17 cellular contexts compared by ENCODE assay signal in the genomic region with DNA sequence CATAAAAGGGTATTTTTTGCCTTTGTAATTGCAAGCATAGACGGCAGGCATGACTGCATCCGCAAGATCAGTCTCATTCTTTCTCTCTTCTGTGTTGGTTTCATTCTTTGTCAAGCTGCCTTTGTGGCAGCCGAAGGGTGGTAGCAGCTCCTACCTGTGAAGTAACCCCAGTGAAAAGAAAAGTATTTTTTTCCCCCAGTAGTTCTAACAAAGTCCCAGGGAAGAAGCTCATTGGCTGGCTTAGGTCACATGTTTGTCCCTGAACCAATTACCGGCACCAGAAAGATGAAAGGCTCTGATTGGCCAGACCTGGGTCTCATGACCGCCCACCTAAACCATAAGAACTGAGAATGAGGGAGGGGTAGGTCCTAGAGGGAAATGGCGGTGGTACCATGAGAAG.
DNase-seq lines count a peak whose midpoint lies in the region; ATAC-seq, FAIRE-seq and TF ChIP-seq lines count a peak whose summit lies in the region.
"Had no signal": no experiment of that assay in that cellular context is flagged by ENCODE, and none has a peak within 500 bp of the region (broad histone marks: within the 10 kb centered on the region; RNA-seq: fewer than 3 reads in every experiment).

No MANE protein-coding gene starts in this region.

- TF ChIP-seq CTCF in testis (IDR thresholded peaks at IDR 0.05): no peak

- peaks cover 11% of the 10 kb centered on the region for H3K9me3 Mint-ChIP-seq in activated naive CD4-positive, alpha-beta T cell treated with anti-CD3 and anti-CD28 coated beads for 36 hours
- peaks cover 4% of the 10 kb centered on the region for H3K9me3 Mint-ChIP-seq in activated naive CD4-positive, alpha-beta T cell treated with anti-CD3 and anti-CD28 coated beads, Interleukin-2, amount 10 ng/mL, durations not matched to agents 7 days and 5 days
- H3K9me3 Mint-ChIP-seq in activated naive CD4-positive, alpha-beta T cell treated with anti-CD3 and anti-CD28 coated beads, Interleukin-2, amount 50 U/mL, for 72 hours: peaks cover 7 to 13% of the 10 kb centered on the region in 2 donors
- H3K9me3 Mint-ChIP-seq: dendritic cell treated with granulocyte-macrophage colony-stimulating factor and Interleukin-4, amounts not matched to agents 40 ng/mL and 50 ng/mL, for 4 days; neural crest cell had no signal

- WGBS in testis, 2 donors: 84 to 86% methylated on average over 6 of the region's 6 CpGs

- H3K9me3 ChIP-seq in testis: no peaks in the 10 kb centered on the region

- H3K27me3 Mint-ChIP-seq in activated naive CD4-positive, alpha-beta T cell treated with anti-CD3 and anti-CD28 coated beads for 36 hours (ENCODE audit: low read depth): no peaks in the 10 kb centered on the region
- H3K27me3 Mint-ChIP-seq in activated naive CD4-positive, alpha-beta T cell treated with anti-CD3 and anti-CD28 coated beads, Interleukin-2, amount 10 ng/mL, durations not matched to agents 7 days and 5 days: no peaks in the 10 kb centered on the region
- H3K27me3 Mint-ChIP-seq: dendritic cell treated with granulocyte-macrophage colony-stimulating factor and Interleukin-4, amounts not matched to agents 40 ng/mL and 50 ng/mL, for 4 days had no signal

- H3K36me3 Mint-ChIP-seq in activated naive CD4-positive, alpha-beta T cell treated with anti-CD3 and anti-CD28 coated beads for 36 hours (ENCODE audit: low read depth): peaks cover 15% of the 10 kb centered on the region
- H3K36me3 Mint-ChIP-seq in activated naive CD4-positive, alpha-beta T cell treated with anti-CD3 and anti-CD28 coated beads, Interleukin-2, amount 10 ng/mL, durations not matched to agents 7 days and 5 days: peaks cover 16% of the 10 kb centered on the region
- peaks cover 14 to 26% of the 10 kb centered on the region in 2 donors for H3K36me3 Mint-ChIP-seq in activated naive CD4-positive, alpha-beta T cell treated with anti-CD3 and anti-CD28 coated beads, Interleukin-2, amount 50 U/mL, for 72 hours

- H3K4me1 Mint-ChIP-seq in activated naive CD4-positive, alpha-beta T cell treated with anti-CD3 and anti-CD28 coated beads for 36 hours (ENCODE audit: low read depth): peaks cover 16% of the 10 kb centered on the region
- H3K4me1 Mint-ChIP-seq in activated naive CD4-positive, alpha-beta T cell treated with anti-CD3 and anti-CD28 coated beads, Interleukin-2, amount 10 ng/mL, durations not matched to agents 7 days and 5 days: peaks cover 5% of the 10 kb centered on the region
- H3K4me1 Mint-ChIP-seq: neural crest cell had no signal

- no peak overlapping the region for H3K4me3 ChIP-seq in testis

- ATAC-seq in activated naive CD4-positive, alpha-beta T cell treated with anti-CD3 and anti-CD28 coated beads, Interleukin-2, amount 50 U/mL, for 72 hours: peak; percentile 89 to 99

- no peaks in the 10 kb centered on the region for H3K27me3 ChIP-seq in testis

- CTCF ChIA-PET in activated naive CD4-positive, alpha-beta T cell treated with anti-CD3 and anti-CD28 coated beads for 36 hours (lab: Charles Lee): interaction anchor here (0.9 to 1.1 kb wide), 3 partner anchors 20 to 79 kb away, joined by 3 to 5 read pairs (median 3); no protein-coding TSS in a partner anchor
- CTCF ChIA-PET in activated naive CD4-positive, alpha-beta T cell treated with anti-CD3 and anti-CD28 coated beads, Interleukin-2, amount 10 ng/mL, durations not matched to agents 7 days and 5 days (lab: Charles Lee): no interaction called here

- H3K4me3 Mint-ChIP-seq in activated naive CD4-positive, alpha-beta T cell treated with anti-CD3 and anti-CD28 coated beads for 36 hours: no peak overlapping the region
- H3K4me3 Mint-ChIP-seq in activated naive CD4-positive, alpha-beta T cell treated with anti-CD3 and anti-CD28 coated beads, Interleukin-2, amount 10 ng/mL, durations not matched to agents 7 days and 5 days: no peak overlapping the region
- H3K4me3 Mint-ChIP-seq: dendritic cell treated with granulocyte-macrophage colony-stimulating factor and Interleukin-4, amounts not matched to agents 40 ng/mL and 50 ng/mL, for 4 days; neural crest cell had no signal

- intact Hi-C loops in activated naive CD4-positive, alpha-beta T cell treated with anti-CD3 and anti-CD28 coated beads for 36 hours (cut with micrococcal nuclease): loop anchor here (2.0 kb wide), 1 partner anchor 58 kb away; no protein-coding TSS in a partner anchor
- intact Hi-C loops in testis (cut with DNase I; ENCODE audit: low total_unique reads): no loop called here

- H3K27ac Mint-ChIP-seq in activated naive CD4-positive, alpha-beta T cell treated with anti-CD3 and anti-CD28 coated beads for 36 hours: peak overlapping the region; percentile 73
- no peak overlapping the region for H3K27ac Mint-ChIP-seq in activated naive CD4-positive, alpha-beta T cell treated with anti-CD3 and anti-CD28 coated beads, Interleukin-2, amount 10 ng/mL, durations not matched to agents 7 days and 5 days
- H3K27ac Mint-ChIP-seq in activated naive CD4-positive, alpha-beta T cell treated with anti-CD3 and anti-CD28 coated beads, Interleukin-2, amount 50 U/mL, for 72 hours: peak overlapping the region; percentile 83 to 85
- H3K27ac Mint-ChIP-seq: dendritic cell treated with granulocyte-macrophage colony-stimulating factor and Interleukin-4, amounts not matched to agents 40 ng/mL and 50 ng/mL, for 4 days had no signal

- TF ChIP-seq POLR2A in testis (IDR thresholded peaks at IDR 0.05): no peak
- no peak for TF ChIP-seq POLR2A in GM12892 (IDR thresholded peaks at IDR 0.05; ENCODE audit: low read depth, low read length)

- no peaks in the 10 kb centered on the region for H3K36me3 ChIP-seq in testis (ENCODE audit: low read depth, missing control alignments)

- no peak for FAIRE-seq in GM12892 (lab: Jason Lieb, UNC)
- FAIRE-seq: keratinocyte had no signal

- no peaks in the 10 kb centered on the region for H3K4me1 ChIP-seq in testis
- H3K4me1 ChIP-seq: Caco-2 had no signal

- no peak overlapping the region for H3K27ac ChIP-seq in testis
- H3K27ac ChIP-seq: VCaP had no signal

- peak; percentile 77 for DNase-seq in activated naive CD4-positive, alpha-beta T cell treated with anti-CD3 and anti-CD28 coated beads for 36 hours
- no peak for DNase-seq in activated naive CD4-positive, alpha-beta T cell treated with anti-CD3 and anti-CD28 coated beads, Interleukin-2, amount 10 ng/mL, durations not matched to agents 7 days and 5 days
- DNase-seq in activated naive CD4-positive, alpha-beta T cell treated with anti-CD3 and anti-CD28 coated beads, Interleukin-2, amount 50 U/mL, for 72 hours (ENCODE audit: low spot score in 2 of 2): peak; percentile 51 to 64
- peak; percentile 26 to 61 (median 41) for DNase-seq in stimulated activated CD4-positive, alpha-beta T cell treated with anti-CD3 and anti-CD28 coated beads, Interleukin-12 subunit alpha, Interleukin-12 subunit beta, amount 100 ng/mL, for 48 hours (ENCODE audit: low read depth in 2 of 3, low spot score in 1 of 3)
- DNase-seq in testis (peak; percentile 58), NCI-H187 treated with DMSO at 0.1 percent for 48 hours (lab: John Stamatoyannopoulos, UW) (no peak), SW 1271 (lab: John Stamatoyannopoulos, UW) (no peak), GM12892 (ENCODE audit: insufficient read length) (no peak)
- DNase-seq: Caco-2, mesenchymal stem cell, NCI-H1092, NCI-H2171 treated with DMSO at 0.1 percent for 48 hours, RPMI8226 had no signal

Comparison
In these comparisons a context has a peak if more than half of its experiments do, and no peak if none do; other contexts are left out.
1. DNase-seq: peak in activated naive CD4-positive, alpha-beta T cell treated with anti-CD3 and anti-CD28 coated beads for 36 hours (single experiment), activated naive CD4-positive, alpha-beta T cell treated with anti-CD3 and anti-CD28 coated beads, Interleukin-2, amount 50 U/mL, for 72 hours (2 of 2), stimulated activated CD4-positive, alpha-beta T cell treated with anti-CD3 and anti-CD28 coated beads, Interleukin-12 subunit alpha, Interleukin-12 subunit beta, amount 100 ng/mL, for 48 hours (3 of 3) and testis (single experiment); none in activated naive CD4-positive, alpha-beta T cell treated with anti-CD3 and anti-CD28 coated beads, Interleukin-2, amount 10 ng/mL, durations not matched to agents 7 days and 5 days (single experiment), NCI-H187 treated with DMSO at 0.1 percent for 48 hours (single experiment), SW 1271 (0 of 2) and GM12892 (single experiment).